ENCODE assay signal across 7 cellular contexts in genomic region chr13:88154001-88154400, GRCh38.
"Had no signal": no experiment of that assay in that cellular context is flagged by ENCODE, and none has a peak within 500 bp of the region (broad histone marks: within the 10 kb centered on the region; RNA-seq: fewer than 3 reads in every experiment).

No MANE protein-coding gene starts in this region.

- DNase-seq: GM23248, GOT3, H7 had no signal

- H3K27ac ChIP-seq: GM23248, HL-60 had no signal

- H3K9me3 ChIP-seq: HAP-1 had no signal

- H3K36me3 ChIP-seq: HAP-1 had no signal

- H3K9ac ChIP-seq: GM23248 had no signal

- ATAC-seq: HCT116, HepG2 had no signal

- H3K4me3 ChIP-seq: GM23248, HAP-1 had no signal

- FAIRE-seq: HepG2 had no signal
